Comparison of ENCODE assay signal across 8 cellular contexts in the genomic region with DNA sequence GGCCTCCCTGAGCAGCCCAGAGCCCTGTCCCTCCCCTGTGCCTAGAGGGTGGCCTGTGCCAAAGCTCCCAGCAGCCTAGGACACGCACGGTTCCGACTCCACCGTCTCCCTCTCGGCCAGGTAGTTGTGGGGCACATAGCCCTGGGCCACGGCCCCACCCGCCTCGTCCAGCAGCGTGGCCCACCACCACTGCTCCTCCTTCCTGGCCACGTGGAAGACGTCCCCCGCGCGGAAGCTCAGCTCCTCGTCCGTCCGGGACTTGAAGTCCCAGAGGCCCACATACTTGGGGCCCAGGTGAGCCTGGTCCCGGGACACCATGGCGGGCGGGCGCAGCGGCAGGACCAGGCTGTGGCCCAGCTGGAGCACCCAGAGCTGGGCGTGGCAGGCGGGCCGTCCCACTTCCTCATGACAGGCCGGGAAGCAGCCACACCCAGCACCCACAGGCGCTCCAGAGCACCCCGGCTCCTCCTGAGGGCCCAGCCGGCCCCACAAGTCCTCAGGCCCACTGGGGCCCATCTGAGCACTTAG. TPM values are rescaled to one million over a fixed set of nuclear protein-coding genes. Genes with fewer than 3 reads are reported as not detected.
DNase-seq lines count a peak whose midpoint lies in the region; ATAC-seq and TF ChIP-seq lines count a peak whose summit lies in the region.

A gene (minus strand): TSS at position 380 of the 528 bp plus-strand sequence. CDS start 62 bp downstream, at position 318.

- peaks cover 3% of the 10 kb centered on the region for H3K4me1 ChIP-seq in iPS DF 6.9 (ENCODE audit: control insufficient read depth, insufficient read depth, low read length)

- peak within 1 kb of the TSS; percentile 28; the same call in 1 of the 2 replicates for H3K4me3 ChIP-seq in iPS DF 6.9 (ENCODE audit: low read length)

- no CpG with 5 or more reads among the region's 29 CpGs for WGBS in iPS DF 6.9 (ENCODE audit: insufficient coverage, insufficient read length)

- H3K27me3 ChIP-seq in iPS DF 6.9 (ENCODE audit: control insufficient read depth, insufficient read depth, low read length), result no peaks in the 10 kb centered on the region

- H3K4me3 Mint-ChIP-seq in activated CD4-positive, alpha-beta memory T cell treated with anti-CD3 and anti-CD28 coated beads for 36 hours, result peak within 1 kb of the TSS; percentile 66
- H3K4me3 Mint-ChIP-seq in endothelial cell (ENCODE audit: unreplicated experiment), result no peak within 1 kb of the TSS

- intact Hi-C loops in activated CD4-positive, alpha-beta memory T cell treated with anti-CD3 and anti-CD28 coated beads for 36 hours (cut with micrococcal nuclease), result loop anchor here (1.0 to 10.0 kb wide), 7 partner anchors 16 to 528 kb away; a partner anchor contains a TSS

- peak within 1 kb of the TSS; percentile 80 for H3K27ac Mint-ChIP-seq in activated CD4-positive, alpha-beta memory T cell treated with anti-CD3 and anti-CD28 coated beads for 36 hours
- no peak within 1 kb of the TSS for H3K27ac Mint-ChIP-seq in endothelial cell (ENCODE audit: unreplicated experiment)

- ATAC-seq in HG03196 (IDR thresholded peaks at IDR 0.05; ENCODE audit: unreplicated experiment) (peak; percentile 7), HG03045 (IDR thresholded peaks at IDR 0.05; ENCODE audit: unreplicated experiment) (no peak)
- ATAC-seq in stimulated activated naive CD8-positive, alpha-beta T cell treated with anti-CD3 and anti-CD28 coated beads, Interleukin-15, Interleukin-2, amounts not matched to agents 100 U/mL and 50 U/mL, for 24 hours, result peak; percentile 1

- H3K36me3 Mint-ChIP-seq in activated CD4-positive, alpha-beta memory T cell treated with anti-CD3 and anti-CD28 coated beads for 36 hours, result no peaks in the 10 kb centered on the region
- H3K36me3 Mint-ChIP-seq in endothelial cell (ENCODE audit: low read depth, unreplicated experiment), result peaks cover under 1% of the 10 kb centered on the region

- TF ChIP-seq CTCF in endothelial cell (IDR thresholded peaks at IDR 0.05; ENCODE audit: unreplicated experiment), result no peak

- no peaks in the 10 kb centered on the region for H3K9me3 ChIP-seq in iPS DF 6.9 (ENCODE audit: control insufficient read depth, insufficient read depth, low read length)

- POLR2A ChIA-PET in activated CD4-positive, alpha-beta memory T cell treated with anti-CD3 and anti-CD28 coated beads for 36 hours (lab: Charles Lee), result interaction anchor here (0.6 to 5.8 kb wide), 12 partner anchors 8 to 419 kb away, joined by 3 to 55 read pairs (median 3); a partner anchor contains a TSS

- no peaks in the 10 kb centered on the region; the same call in 1 of the 2 replicates for H3K36me3 ChIP-seq in iPS DF 6.9 (ENCODE audit: control insufficient read depth, insufficient read depth, low read length)

- peaks cover 13% of the 10 kb centered on the region for H3K4me1 Mint-ChIP-seq in activated CD4-positive, alpha-beta memory T cell treated with anti-CD3 and anti-CD28 coated beads for 36 hours (ENCODE audit: low read depth)
- no peaks in the 10 kb centered on the region for H3K4me1 Mint-ChIP-seq in endothelial cell (ENCODE audit: unreplicated experiment)

- no peak within 1 kb of the TSS for H3K27ac ChIP-seq in iPS DF 6.9 (ENCODE audit: low read length)

- DNase-seq in SIG-M5 treated with dmso at 0.1 percent for 504 hours (lab: John Stamatoyannopoulos, UW; ENCODE audit: unreplicated experiment), result peak; percentile 80
- DNase-seq in SIG-M5 (lab: John Stamatoyannopoulos, UW), result no peak
- DNase-seq in activated CD4-positive, alpha-beta memory T cell treated with anti-CD3 and anti-CD28 coated beads for 36 hours, result peak; percentile 62
- DNase-seq in iPS DF 6.9 (ENCODE audit: low read depth, low spot score), result no peak
- no peak for DNase-seq in stimulated activated naive CD8-positive, alpha-beta T cell treated with anti-CD3 and anti-CD28 coated beads, Interleukin-15, Interleukin-2, amounts not matched to agents 100 U/mL and 50 U/mL, for 24 hours
- no peak for DNase-seq in endothelial cell (ENCODE audit: low spot score)

- no peaks in the 10 kb centered on the region for H3K27me3 Mint-ChIP-seq in activated CD4-positive, alpha-beta memory T cell treated with anti-CD3 and anti-CD28 coated beads for 36 hours
- peaks cover 5% of the 10 kb centered on the region for H3K27me3 Mint-ChIP-seq in endothelial cell (ENCODE audit: unreplicated experiment)

- CTCF ChIA-PET in activated CD4-positive, alpha-beta memory T cell treated with anti-CD3 and anti-CD28 coated beads for 36 hours (lab: Charles Lee), result interaction anchor here (0.6 to 2.6 kb wide), 49 partner anchors 9 to 584 kb away, joined by 3 to 19 read pairs (median 4); a partner anchor contains a TSS

- H3K9me3 Mint-ChIP-seq in activated CD4-positive, alpha-beta memory T cell treated with anti-CD3 and anti-CD28 coated beads for 36 hours, result no peaks in the 10 kb centered on the region
- H3K9me3 Mint-ChIP-seq in endothelial cell (ENCODE audit: unreplicated experiment), result no peaks in the 10 kb centered on the region

RNA-seq across cellular contexts. Expression of the gene that starts here (rescaled TPM):
- total RNA-seq in activated CD4-positive, alpha-beta memory T cell treated with anti-CD3 and anti-CD28 coated beads for 36 hours, result under 1 TPM; 0.34 to 0.78 TPM
- total RNA-seq in endothelial cell (ENCODE audit: unreplicated experiment), result not detected

Comparison
In these comparisons a context has a peak if more than half of its experiments do, and no peak if none do; other contexts are left out.
1. Peak in DNase-seq in activated CD4-positive, alpha-beta memory T cell treated with anti-CD3 and anti-CD28 coated beads for 36 hours; RNA of the gene not detected or under 1 TPM.